ENCODE assay signal across 1 cellular context in the genomic region with DNA sequence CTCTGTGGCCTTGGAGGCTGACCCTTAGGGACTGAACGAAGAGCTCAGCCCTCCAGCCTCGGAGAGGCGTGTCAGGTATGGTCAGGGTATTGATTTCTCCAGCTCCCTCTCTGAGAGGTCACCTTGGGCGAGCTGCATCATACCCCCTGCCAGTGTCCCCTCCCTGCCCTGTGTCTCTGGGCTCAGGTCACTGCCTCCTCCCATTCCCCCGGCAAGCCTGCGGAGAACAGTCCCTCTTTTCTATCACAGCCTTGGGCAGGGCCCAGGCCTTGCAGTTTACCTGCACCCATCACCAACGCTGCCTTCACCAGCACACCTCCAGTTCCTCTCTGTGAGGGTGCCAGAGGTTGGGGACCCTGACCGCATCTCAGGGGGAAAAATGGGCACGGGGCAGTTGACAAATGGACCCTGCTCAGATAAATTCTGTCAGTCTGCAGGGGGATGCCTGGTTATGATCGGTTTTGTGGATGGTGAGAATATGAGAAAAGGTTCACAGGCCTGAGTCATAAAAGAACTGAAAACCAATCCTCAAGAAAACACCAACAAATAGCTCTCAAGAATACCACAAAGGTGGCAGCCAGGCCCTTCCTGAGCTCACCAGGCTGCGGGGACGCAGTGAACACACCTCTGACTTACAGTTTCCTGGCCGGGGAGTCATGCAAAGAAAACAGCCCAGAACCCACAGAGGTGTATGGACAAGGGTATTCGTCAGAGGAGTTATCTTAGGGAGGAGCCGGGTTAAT.
TF ChIP-seq lines count a peak whose summit lies in the region.

No MANE protein-coding gene starts in this region.

TF ChIP-seq in H1, 55 proteins besides CTCF, POLR2A, EP300 and RAD21:
- no peak for TF ChIP-seq TBP (IDR thresholded peaks at IDR 0.05; ENCODE audit: low read depth, low read length)
- TF ChIP-seq HDAC2 (IDR thresholded peaks at IDR 0.05; ENCODE audit: borderline replicate concordance in 1 of 2, low read depth in 2 of 2, low read length in 2 of 2) = no peak
- TF ChIP-seq RBBP5 (IDR thresholded peaks at IDR 0.05; ENCODE audit: borderline replicate concordance, low read depth, low read length) = no peak
- TF ChIP-seq PHF8 (conservative IDR thresholded peaks at IDR 0.05; ENCODE audit: low read depth, low read length) = no peak
- no peak for TF ChIP-seq KDM5A (IDR thresholded peaks at IDR 0.05; ENCODE audit: low read length)
- TF ChIP-seq, protein P1, sequence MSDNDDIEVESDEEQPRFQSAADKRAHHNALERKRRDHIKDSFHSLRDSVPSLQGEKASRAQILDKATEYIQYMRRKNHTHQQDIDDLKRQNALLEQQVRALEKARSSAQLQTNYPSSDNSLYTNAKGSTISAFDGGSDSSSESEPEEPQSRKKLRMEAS (IDR thresholded peaks at IDR 0.05) = no peak
- TF ChIP-seq TCF12 (IDR thresholded peaks at IDR 0.05; ENCODE audit: low read depth, low read length) = no peak
- TF ChIP-seq, protein P2, sequence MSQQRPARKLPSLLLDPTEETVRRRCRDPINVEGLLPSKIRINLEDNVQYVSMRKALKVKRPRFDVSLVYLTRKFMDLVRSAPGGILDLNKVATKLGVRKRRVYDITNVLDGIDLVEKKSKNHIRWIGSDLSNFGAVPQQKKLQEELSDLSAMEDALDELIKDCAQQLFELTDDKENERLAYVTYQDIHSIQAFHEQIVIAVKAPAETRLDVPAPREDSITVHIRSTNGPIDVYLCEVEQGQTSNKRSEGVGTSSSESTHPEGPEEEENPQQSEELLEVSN (IDR thresholded peaks at IDR 0.05) = no peak
- TF ChIP-seq CEBPB (IDR thresholded peaks at IDR 0.05; ENCODE audit: low read depth, low read length) = no peak
